ENCODE assay signal across 7 cellular contexts in the genomic region with DNA sequence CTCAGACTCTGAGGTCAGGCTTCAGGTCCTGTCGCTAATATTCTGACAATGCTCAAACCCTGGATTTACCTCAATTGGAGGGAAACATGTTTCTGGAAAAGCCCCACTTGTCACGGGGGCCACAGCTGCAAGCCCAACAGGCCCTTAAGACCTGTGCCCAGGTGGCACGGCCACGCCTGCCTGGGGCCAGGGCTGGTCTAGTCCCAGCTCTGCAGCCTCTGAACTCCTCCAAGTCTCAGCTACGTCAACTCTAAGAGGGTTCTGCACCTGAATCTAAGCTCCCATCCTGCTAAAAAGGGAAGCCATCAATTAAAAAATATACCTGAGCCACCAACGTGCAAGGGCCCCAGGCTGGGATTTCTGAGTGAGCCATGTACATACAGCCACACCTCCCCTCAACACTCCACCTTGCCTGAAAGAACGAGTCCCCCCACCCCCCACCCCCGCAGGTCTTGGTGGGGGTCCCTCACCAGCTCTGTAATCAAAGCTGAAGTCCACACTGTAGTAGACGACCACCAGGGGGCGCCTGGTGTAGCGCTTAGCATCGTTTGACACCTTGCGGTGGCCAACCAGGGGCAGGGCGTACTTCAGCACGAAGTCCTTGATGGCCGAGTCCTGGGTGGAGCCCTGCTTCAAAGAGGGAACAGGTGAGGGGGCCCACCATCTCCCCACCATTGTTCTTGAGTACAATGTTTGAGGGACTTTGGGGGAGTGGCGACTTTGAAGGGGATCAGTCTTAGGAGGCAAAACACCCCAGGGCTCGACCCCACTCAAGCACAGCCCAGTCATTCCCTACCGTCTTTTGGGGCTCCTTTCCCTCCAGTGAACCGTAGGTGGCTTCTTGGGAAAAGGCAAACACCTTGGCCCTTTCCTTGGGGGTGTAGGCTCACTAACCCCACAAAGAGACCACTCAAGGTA. TPM values are rescaled to one million over a fixed set of nuclear protein-coding genes. Genes with fewer than 3 reads are reported as not detected.
A peak's percentile ranks its signal among the peaks of the same experiment; 100 is the strongest.
DNase-seq lines count a peak whose midpoint lies in the region; ATAC-seq and TF ChIP-seq lines count a peak whose summit lies in the region.

No MANE protein-coding gene starts in this region.

- peak; percentile 82 for TF ChIP-seq CTCF in GM13977 (IDR thresholded peaks at IDR 0.05; ENCODE audit: extremely low read depth, insufficient read depth, missing control alignments)
- peak; percentile 80 for TF ChIP-seq CTCF in epithelial cell of proximal tubule (conservative IDR thresholded peaks at IDR 0.05; ENCODE audit: low read depth, low read length)

- peaks cover 0 to 64% (median 4%) of the 10 kb centered on the region in 3 donors for H3K36me3 Mint-ChIP-seq in naive thymus-derived CD8-positive, alpha-beta T cell
- H3K36me3 Mint-ChIP-seq in stimulated activated memory B cell treated with anti-CD40 and anti-IgM and Interleukin-4, amounts not matched to agents 10 μg/mL and 1 μg/mL and 100 μg/mL, for 72 hours: peaks cover 63% of the 10 kb centered on the region

- in situ Hi-C loops in GM13977 (cut with MboI; ENCODE audit: low pct_unique_long_range_greater_than_20kb, low sequenced_read_pairs, unreplicated experiment): no loop called here

- H3K9me3 Mint-ChIP-seq in naive thymus-derived CD8-positive, alpha-beta T cell: no peaks in the 10 kb centered on the region
- no peaks in the 10 kb centered on the region for H3K9me3 Mint-ChIP-seq in stimulated activated memory B cell treated with anti-CD40 and anti-IgM and Interleukin-4, amounts not matched to agents 10 μg/mL and 1 μg/mL and 100 μg/mL, for 72 hours

- ATAC-seq in HG02885 (IDR thresholded peaks at IDR 0.05; ENCODE audit: poor library complexity, unreplicated experiment): peak; percentile 76
- ATAC-seq in naive thymus-derived CD8-positive, alpha-beta T cell: peak; percentile 97 to 98
- ATAC-seq in stimulated activated memory B cell treated with anti-CD40 and anti-IgM and Interleukin-4, amounts not matched to agents 10 μg/mL and 1 μg/mL and 100 μg/mL, for 72 hours: peak; percentile 82

- POLR2A ChIA-PET in naive thymus-derived CD8-positive, alpha-beta T cell (lab: Charles Lee): interaction anchor here (0.5 to 1.7 kb wide), 11 partner anchors 15 to 120 kb away, joined by 3 to 12 read pairs (median 3); a partner anchor contains a TSS

- peak overlapping the region in 9 of 10 donors; percentile 7 to 88 (median 72) for H3K27ac Mint-ChIP-seq in naive thymus-derived CD8-positive, alpha-beta T cell
- H3K27ac Mint-ChIP-seq in stimulated activated memory B cell treated with anti-CD40 and anti-IgM and Interleukin-4, amounts not matched to agents 10 μg/mL and 1 μg/mL and 100 μg/mL, for 72 hours: peak overlapping the region; percentile 8

- no peaks in the 10 kb centered on the region for H3K27me3 Mint-ChIP-seq in naive thymus-derived CD8-positive, alpha-beta T cell
- no peaks in the 10 kb centered on the region for H3K27me3 Mint-ChIP-seq in stimulated activated memory B cell treated with anti-CD40 and anti-IgM and Interleukin-4, amounts not matched to agents 10 μg/mL and 1 μg/mL and 100 μg/mL, for 72 hours

- no peak overlapping the region for H3K4me3 ChIP-seq in epithelial cell of proximal tubule (ENCODE audit: low read depth, low read length)

- peaks cover 4 to 12% (median 9%) of the 10 kb centered on the region in 4 donors for H3K4me1 Mint-ChIP-seq in naive thymus-derived CD8-positive, alpha-beta T cell
- peaks cover 8% of the 10 kb centered on the region for H3K4me1 Mint-ChIP-seq in stimulated activated memory B cell treated with anti-CD40 and anti-IgM and Interleukin-4, amounts not matched to agents 10 μg/mL and 1 μg/mL and 100 μg/mL, for 72 hours

- DNase-seq in GM13977 (ENCODE audit: low spot score) (peak; percentile 77), NCI-H345 treated with DMSO at 0.1 percent for 48 hours (lab: John Stamatoyannopoulos, UW; ENCODE audit: unreplicated experiment) (peak; percentile 45), epithelial cell of proximal tubule (ENCODE audit: low read depth) (no peak)
- DNase-seq in activated CD8-positive, alpha-beta memory T cell treated with anti-CD3 and anti-CD28 coated beads, Interleukin-2, amount 50 U/mL, for 24 hours (ENCODE audit: extremely low read depth): peak; percentile 44
- peak; percentile 68 to 92 (median 79) for DNase-seq in naive thymus-derived CD8-positive, alpha-beta T cell

- H3K4me3 Mint-ChIP-seq in naive thymus-derived CD8-positive, alpha-beta T cell: no peak overlapping the region
- no peak overlapping the region for H3K4me3 Mint-ChIP-seq in stimulated activated memory B cell treated with anti-CD40 and anti-IgM and Interleukin-4, amounts not matched to agents 10 μg/mL and 1 μg/mL and 100 μg/mL, for 72 hours

RNA-seq across cellular contexts. Expression of a gene that starts 22.6 kb away (rescaled TPM):
- total RNA-seq in epithelial cell of proximal tubule: 307 and 347 TPM in 2 replicates
- total RNA-seq in naive thymus-derived CD8-positive, alpha-beta T cell: 10 to 100 TPM; 43.2 to 44.8 TPM
- 10 to 100 TPM; 80.3 to 94.0 (median 89.5) TPM for polyA plus RNA-seq in naive thymus-derived CD8-positive, alpha-beta T cell
